1 cellular context compared by ENCODE assay signal in genomic region chr4:6308890-6309643, GRCh38.
TF ChIP-seq lines count a peak whose summit lies in the region.

No MANE protein-coding gene starts in this region.

TF ChIP-seq in HepG2, 621 proteins besides CTCF, POLR2A, EP300 and RAD21 (continued from another document and continues in another):
- TF ChIP-seq, protein P1, sequence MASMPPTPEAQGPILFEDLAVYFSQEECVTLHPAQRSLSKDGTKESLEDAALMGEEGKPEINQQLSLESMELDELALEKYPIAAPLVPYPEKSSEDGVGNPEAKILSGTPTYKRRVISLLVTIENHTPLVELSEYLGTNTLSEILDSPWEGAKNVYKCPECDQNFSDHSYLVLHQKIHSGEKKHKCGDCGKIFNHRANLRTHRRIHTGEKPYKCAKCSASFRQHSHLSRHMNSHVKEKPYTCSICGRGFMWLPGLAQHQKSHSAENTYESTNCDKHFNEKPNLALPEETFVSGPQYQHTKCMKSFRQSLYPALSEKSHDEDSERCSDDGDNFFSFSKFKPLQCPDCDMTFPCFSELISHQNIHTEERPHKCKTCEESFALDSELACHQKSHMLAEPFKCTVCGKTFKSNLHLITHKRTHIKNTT (CRISPR knock-in tag; IDR thresholded peaks at IDR 0.05) = no peak
- TF ChIP-seq, protein P2, sequence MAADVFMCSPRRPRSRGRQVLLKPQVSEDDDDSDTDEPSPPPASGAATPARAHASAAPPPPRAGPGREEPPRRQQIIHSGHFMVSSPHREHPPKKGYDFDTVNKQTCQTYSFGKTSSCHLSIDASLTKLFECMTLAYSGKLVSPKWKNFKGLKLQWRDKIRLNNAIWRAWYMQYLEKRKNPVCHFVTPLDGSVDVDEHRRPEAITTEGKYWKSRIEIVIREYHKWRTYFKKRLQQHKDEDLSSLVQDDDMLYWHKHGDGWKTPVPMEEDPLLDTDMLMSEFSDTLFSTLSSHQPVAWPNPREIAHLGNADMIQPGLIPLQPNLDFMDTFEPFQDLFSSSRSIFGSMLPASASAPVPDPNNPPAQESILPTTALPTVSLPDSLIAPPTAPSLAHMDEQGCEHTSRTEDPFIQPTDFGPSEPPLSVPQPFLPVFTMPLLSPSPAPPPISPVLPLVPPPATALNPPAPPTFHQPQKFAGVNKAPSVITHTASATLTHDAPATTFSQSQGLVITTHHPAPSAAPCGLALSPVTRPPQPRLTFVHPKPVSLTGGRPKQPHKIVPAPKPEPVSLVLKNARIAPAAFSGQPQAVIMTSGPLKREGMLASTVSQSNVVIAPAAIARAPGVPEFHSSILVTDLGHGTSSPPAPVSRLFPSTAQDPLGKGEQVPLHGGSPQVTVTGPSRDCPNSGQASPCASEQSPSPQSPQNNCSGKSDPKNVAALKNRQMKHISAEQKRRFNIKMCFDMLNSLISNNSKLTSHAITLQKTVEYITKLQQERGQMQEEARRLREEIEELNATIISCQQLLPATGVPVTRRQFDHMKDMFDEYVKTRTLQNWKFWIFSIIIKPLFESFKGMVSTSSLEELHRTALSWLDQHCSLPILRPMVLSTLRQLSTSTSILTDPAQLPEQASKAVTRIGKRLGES (CRISPR knock-in tag; IDR thresholded peaks at IDR 0.05; ENCODE audit: borderline replicate concordance) = no peak
- peak; percentile 90 for TF ChIP-seq UBTF (CRISPR knock-in tag; IDR thresholded peaks at IDR 0.05)
- no peak for TF ChIP-seq AFF4 (CRISPR knock-in tag; IDR thresholded peaks at IDR 0.05)
- TF ChIP-seq, protein P3, sequence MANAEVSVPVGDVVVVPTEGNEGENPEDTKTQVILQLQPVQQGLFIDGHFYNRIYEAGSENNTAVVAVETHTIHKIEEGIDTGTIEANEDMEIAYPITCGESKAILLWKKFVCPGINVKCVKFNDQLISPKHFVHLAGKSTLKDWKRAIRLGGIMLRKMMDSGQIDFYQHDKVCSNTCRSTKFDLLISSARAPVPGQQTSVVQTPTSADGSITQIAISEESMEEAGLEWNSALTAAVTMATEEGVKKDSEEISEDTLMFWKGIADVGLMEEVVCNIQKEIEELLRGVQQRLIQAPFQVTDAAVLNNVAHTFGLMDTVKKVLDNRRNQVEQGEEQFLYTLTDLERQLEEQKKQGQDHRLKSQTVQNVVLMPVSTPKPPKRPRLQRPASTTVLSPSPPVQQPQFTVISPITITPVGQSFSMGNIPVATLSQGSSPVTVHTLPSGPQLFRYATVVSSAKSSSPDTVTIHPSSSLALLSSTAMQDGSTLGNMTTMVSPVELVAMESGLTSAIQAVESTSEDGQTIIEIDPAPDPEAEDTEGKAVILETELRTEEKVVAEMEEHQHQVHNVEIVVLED (CRISPR knock-in tag; IDR thresholded peaks at IDR 0.05; ENCODE audit: borderline replicate concordance) = peak; percentile 64; the same call in 1 of the 2 replicates
- no peak for TF ChIP-seq TEF (CRISPR knock-in tag; IDR thresholded peaks at IDR 0.05)
- no peak for TF ChIP-seq JUND (CRISPR knock-in tag; IDR thresholded peaks at IDR 0.05)
- TF ChIP-seq FOXK2 (IDR thresholded peaks at IDR 0.05) = no peak
- TF ChIP-seq ZNF660 (CRISPR knock-in tag; IDR thresholded peaks at IDR 0.05; ENCODE audit: borderline replicate concordance, low read depth) = no peak
- TF ChIP-seq ZNF235 (CRISPR knock-in tag; IDR thresholded peaks at IDR 0.05; ENCODE audit: borderline replicate concordance) = no peak; the same call in 1 of the 2 replicates
- TF ChIP-seq ZNF83 (CRISPR knock-in tag; IDR thresholded peaks at IDR 0.05; ENCODE audit: borderline replicate concordance) = no peak
- TF ChIP-seq MBNL3 (CRISPR knock-in tag; conservative IDR thresholded peaks at IDR 0.05) = no peak
- TF ChIP-seq ZFP37 (CRISPR knock-in tag; IDR thresholded peaks at IDR 0.05; ENCODE audit: borderline replicate concordance) = no peak
- TF ChIP-seq, protein P4, sequence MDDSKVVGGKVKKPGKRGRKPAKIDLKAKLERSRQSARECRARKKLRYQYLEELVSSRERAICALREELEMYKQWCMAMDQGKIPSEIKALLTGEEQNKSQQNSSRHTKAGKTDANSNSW (CRISPR knock-in tag; IDR thresholded peaks at IDR 0.05; ENCODE audit: borderline replicate concordance) = no peak
- no peak for TF ChIP-seq RARG (CRISPR knock-in tag; IDR thresholded peaks at IDR 0.05; ENCODE audit: low read depth)
- TF ChIP-seq PAX8 (CRISPR knock-in tag; IDR thresholded peaks at IDR 0.05; ENCODE audit: borderline replicate concordance) = no peak
- TF ChIP-seq GATA4 (IDR thresholded peaks at IDR 0.05; ENCODE audit: borderline replicate concordance, low read depth) = no peak
- no peak for TF ChIP-seq NONO (IDR thresholded peaks at IDR 0.05)
- TF ChIP-seq NONO (CRISPR knock-in tag; conservative IDR thresholded peaks at IDR 0.05) = peak; percentile 71; the same call in 1 of the 2 replicates
- TF ChIP-seq ZNF563 (CRISPR knock-in tag; IDR thresholded peaks at IDR 0.05) = no peak
- peak; percentile 87 for TF ChIP-seq ZMYM2 (CRISPR knock-in tag; IDR thresholded peaks at IDR 0.05)
- no peak for TF ChIP-seq ZNF276 (CRISPR knock-in tag; IDR thresholded peaks at IDR 0.05; ENCODE audit: low read depth)
- no peak for TF ChIP-seq GTF2F1 (IDR thresholded peaks at IDR 0.05; ENCODE audit: low read length)
- no peak for TF ChIP-seq BHLHE40 (IDR thresholded peaks at IDR 0.05; ENCODE audit: low read length)
- TF ChIP-seq MED13 (CRISPR knock-in tag; IDR thresholded peaks at IDR 0.05) = peak; percentile 51; the same call in 1 of the 2 replicates
- peak; percentile 77; the same call in 1 of the 2 replicates for TF ChIP-seq KDM2A (CRISPR knock-in tag; IDR thresholded peaks at IDR 0.05; ENCODE audit: borderline replicate concordance, low read depth)
- TF ChIP-seq, protein P5, sequence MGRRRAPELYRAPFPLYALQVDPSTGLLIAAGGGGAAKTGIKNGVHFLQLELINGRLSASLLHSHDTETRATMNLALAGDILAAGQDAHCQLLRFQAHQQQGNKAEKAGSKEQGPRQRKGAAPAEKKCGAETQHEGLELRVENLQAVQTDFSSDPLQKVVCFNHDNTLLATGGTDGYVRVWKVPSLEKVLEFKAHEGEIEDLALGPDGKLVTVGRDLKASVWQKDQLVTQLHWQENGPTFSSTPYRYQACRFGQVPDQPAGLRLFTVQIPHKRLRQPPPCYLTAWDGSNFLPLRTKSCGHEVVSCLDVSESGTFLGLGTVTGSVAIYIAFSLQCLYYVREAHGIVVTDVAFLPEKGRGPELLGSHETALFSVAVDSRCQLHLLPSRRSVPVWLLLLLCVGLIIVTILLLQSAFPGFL (CRISPR knock-in tag; IDR thresholded peaks at IDR 0.05) = no peak
- no peak; the same call in 1 of the 2 replicates for TF ChIP-seq SMAD1 (CRISPR knock-in tag; IDR thresholded peaks at IDR 0.05; ENCODE audit: borderline replicate concordance, low read depth)
- TF ChIP-seq DNMT3B (CRISPR knock-in tag; conservative IDR thresholded peaks at IDR 0.05) = no peak
- TF ChIP-seq ZNF292 (CRISPR knock-in tag; IDR thresholded peaks at IDR 0.05; ENCODE audit: borderline replicate concordance, low read depth) = no peak
- peak; percentile 66; the same call in 1 of the 2 replicates for TF ChIP-seq E2F1 (CRISPR knock-in tag; IDR thresholded peaks at IDR 0.05)
- peak; percentile 66 for TF ChIP-seq HNRNPLL (IDR thresholded peaks at IDR 0.05; ENCODE audit: low read depth, low read length, poor library complexity, severe bottlenecking)
- peak; percentile 71 for TF ChIP-seq PHF21A (CRISPR knock-in tag; IDR thresholded peaks at IDR 0.05)
- TF ChIP-seq PHF5A (CRISPR knock-in tag; IDR thresholded peaks at IDR 0.05; ENCODE audit: low read depth, unreplicated experiment) = no peak
- no peak for TF ChIP-seq EHMT2 (IDR thresholded peaks at IDR 0.05; ENCODE audit: borderline replicate concordance, low read depth, low read length)
- peak; percentile 16 for TF ChIP-seq TEAD3 (CRISPR knock-in tag; optimal IDR thresholded peaks at IDR 0.05; ENCODE audit: borderline replicate concordance)
- TF ChIP-seq GFI1 (CRISPR knock-in tag; IDR thresholded peaks at IDR 0.05; ENCODE audit: borderline replicate concordance) = 0 out of 2 replicates have a peak, but pooled peaks have one; percentile 67
- TF ChIP-seq ZBTB20 (CRISPR knock-in tag; IDR thresholded peaks at IDR 0.05; ENCODE audit: borderline replicate concordance, low read depth) = no peak; the same call in 1 of the 2 replicates
- no peak for TF ChIP-seq SMAD9 (CRISPR knock-in tag; IDR thresholded peaks at IDR 0.05)
- no peak for TF ChIP-seq TSC22D2 (CRISPR knock-in tag; IDR thresholded peaks at IDR 0.05; ENCODE audit: borderline replicate concordance)
- no peak for TF ChIP-seq CHD2 (IDR thresholded peaks at IDR 0.05; ENCODE audit: low read depth, low read length)
- peak; percentile 89 for TF ChIP-seq ZBTB7B (CRISPR knock-in tag; IDR thresholded peaks at IDR 0.05)
- peak; percentile 59; the same call in 1 of the 2 replicates for TF ChIP-seq GATAD2A (CRISPR knock-in tag; IDR thresholded peaks at IDR 0.05)
- TF ChIP-seq, protein P6, sequence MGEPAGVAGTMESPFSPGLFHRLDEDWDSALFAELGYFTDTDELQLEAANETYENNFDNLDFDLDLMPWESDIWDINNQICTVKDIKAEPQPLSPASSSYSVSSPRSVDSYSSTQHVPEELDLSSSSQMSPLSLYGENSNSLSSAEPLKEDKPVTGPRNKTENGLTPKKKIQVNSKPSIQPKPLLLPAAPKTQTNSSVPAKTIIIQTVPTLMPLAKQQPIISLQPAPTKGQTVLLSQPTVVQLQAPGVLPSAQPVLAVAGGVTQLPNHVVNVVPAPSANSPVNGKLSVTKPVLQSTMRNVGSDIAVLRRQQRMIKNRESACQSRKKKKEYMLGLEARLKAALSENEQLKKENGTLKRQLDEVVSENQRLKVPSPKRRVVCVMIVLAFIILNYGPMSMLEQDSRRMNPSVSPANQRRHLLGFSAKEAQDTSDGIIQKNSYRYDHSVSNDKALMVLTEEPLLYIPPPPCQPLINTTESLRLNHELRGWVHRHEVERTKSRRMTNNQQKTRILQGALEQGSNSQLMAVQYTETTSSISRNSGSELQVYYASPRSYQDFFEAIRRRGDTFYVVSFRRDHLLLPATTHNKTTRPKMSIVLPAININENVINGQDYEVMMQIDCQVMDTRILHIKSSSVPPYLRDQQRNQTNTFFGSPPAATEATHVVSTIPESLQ (CRISPR knock-in tag; conservative IDR thresholded peaks at IDR 0.05) = no peak
